In the genomic region with DNA sequence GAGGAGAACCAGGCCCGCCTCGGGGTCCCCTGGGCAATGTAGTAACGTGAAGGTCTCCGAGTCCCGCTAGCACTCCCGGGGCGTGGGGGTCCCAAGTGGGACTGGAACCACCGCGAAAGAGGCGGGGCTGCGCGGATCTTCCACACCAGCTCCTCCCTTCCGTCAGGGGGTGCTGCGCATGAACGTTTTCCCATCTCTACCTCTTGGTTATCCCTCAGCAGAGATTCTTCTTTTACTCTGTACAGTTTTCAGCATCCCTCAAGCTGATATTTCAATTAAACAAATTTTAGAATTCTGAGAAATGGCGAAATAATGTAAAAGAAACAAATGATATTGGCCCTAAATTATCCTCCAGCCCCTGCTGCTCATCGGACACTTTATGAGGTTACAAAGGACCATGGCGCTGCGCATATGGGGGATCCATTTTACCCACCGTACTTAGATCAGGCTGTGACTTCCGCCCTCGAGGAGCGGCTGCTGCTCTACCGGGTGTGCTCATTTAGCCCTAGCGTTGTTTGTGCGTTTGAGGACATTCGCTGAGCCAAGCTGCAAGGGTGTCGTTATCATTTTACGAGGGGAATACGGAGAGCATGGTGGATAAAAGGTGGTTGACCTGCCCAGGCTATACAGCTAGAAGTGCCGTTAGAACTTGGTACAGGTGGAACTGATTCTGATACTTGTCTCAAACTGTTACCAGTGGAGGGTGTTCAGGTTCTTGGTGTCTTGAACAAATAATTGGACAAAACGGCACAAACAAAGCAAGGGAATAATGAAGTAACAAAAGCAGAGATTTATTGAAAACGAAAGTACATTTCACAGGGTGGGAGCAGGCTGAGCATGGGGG, we compare ENCODE assay signal across 1 cellular context.
TF ChIP-seq lines count a peak whose summit lies in the region.

No MANE protein-coding gene starts in this region.

TF ChIP-seq in K562, 482 proteins besides CTCF, POLR2A, EP300 and RAD21 (continued from another document and continues in another):
- TF ChIP-seq, protein P1, sequence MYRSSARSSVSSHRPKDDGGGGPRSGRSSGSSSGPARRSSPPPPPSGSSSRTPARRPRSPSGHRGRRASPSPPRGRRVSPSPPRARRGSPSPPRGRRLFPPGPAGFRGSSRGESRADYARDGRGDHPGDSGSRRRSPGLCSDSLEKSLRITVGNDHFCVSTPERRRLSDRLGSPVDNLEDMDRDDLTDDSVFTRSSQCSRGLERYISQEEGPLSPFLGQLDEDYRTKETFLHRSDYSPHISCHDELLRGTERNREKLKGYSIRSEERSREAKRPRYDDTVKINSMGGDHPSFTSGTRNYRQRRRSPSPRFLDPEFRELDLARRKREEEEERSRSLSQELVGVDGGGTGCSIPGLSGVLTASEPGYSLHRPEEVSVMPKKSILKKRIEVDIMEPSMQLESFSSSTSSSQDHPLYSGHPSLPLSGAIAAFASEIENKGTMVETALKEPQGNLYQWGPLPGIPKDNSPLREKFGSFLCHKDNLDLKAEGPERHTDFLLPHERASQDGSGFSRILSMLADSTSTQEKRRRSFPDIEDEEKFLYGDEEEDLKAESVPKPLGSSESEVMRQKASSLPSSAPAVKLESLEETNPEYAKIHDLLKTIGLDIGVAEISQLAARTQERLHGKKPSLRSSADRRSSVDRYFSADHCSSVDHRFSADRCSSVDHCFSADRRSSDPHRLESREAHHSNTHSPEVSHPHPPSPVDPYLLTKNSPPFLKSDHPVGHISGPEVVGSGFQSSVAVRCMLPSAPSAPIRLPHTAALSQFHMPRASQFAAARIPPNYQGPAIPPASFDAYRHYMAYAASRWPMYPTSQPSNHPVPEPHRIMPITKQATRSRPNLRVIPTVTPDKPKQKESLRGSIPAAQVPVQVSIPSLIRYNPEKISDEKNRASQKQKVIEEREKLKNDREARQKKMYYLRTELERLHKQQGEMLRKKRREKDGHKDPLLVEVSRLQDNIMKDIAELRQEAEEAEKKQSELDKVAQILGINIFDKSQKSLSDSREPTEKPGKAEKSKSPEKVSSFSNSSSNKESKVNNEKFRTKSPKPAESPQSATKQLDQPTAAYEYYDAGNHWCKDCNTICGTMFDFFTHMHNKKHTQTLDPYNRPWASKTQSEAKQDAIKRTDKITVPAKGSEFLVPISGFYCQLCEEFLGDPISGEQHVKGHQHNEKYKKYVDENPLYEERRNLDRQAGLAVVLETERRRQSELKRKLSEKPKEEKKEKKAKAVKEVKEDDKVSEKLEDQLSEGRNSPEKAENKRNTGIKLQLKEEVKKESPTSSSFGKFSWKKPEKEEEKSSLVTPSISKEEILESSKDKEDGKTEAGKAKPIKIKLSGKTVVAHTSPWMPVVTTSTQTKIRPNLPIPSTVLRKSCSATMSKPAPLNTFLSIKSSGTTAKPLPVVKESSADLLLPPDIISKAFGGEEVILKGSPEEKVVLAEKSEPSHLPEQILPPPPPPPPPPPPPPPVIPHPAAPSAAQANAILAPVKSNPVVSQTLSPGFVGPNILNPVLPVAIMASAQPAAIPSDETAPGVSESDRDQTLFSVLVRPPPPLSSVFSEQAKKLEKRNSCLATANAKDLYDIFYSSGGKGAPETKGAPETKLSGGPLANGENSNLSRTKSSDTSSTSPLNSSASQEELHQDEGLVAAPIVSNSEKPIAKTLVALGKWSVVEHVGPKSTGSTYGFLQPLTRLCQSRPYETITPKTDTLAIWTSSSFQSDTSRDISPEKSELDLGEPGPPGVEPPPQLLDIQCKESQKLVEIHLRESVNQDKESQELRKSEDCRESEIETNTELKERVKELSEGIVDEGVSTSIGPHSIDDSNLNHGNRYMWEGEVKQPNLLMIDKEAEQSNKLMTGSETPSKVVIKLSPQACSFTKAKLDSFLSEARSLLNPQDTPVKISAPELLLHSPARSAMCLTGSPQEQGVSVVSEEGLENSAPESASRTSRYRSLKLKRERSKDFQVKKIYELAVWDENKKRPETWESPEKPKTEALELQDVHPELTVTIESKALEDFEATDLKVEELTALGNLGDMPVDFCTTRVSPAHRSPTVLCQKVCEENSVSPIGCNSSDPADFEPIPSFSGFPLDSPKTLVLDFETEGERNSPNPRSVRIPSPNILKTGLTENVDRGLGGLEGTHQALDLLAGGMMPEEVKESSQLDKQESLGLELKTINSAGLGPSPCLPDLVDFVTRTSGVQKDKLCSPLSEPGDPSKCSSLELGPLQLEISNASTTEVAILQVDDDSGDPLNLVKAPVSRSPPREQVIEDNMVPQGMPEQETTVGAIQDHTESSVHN (IDR thresholded peaks at IDR 0.05; ENCODE audit: borderline replicate concordance in 1 of 2, low read depth in 1 of 2): no peak
- TF ChIP-seq FOXP1 (CRISPR knock-in tag; IDR thresholded peaks at IDR 0.05) (0 out of 2 replicates have a peak, but pooled peaks have one; percentile 28), CHD1 (IDR thresholded peaks at IDR 0.05; ENCODE audit: low read length) (no peak), ZNF766 (CRISPR knock-in tag; conservative IDR thresholded peaks at IDR 0.05) (peak; percentile 43; the same call in 1 of the 2 replicates), PML (IDR thresholded peaks at IDR 0.05; ENCODE audit: low read length) (peak; percentile 51; the same call in 1 of the 2 replicates), NR1H2 (CRISPR knock-in tag; IDR thresholded peaks at IDR 0.05) (no peak), ELF1 (tag; IDR thresholded peaks at IDR 0.05) (peak; percentile 74; the same call in 1 of the 2 replicates), CCAR2 (IDR thresholded peaks at IDR 0.05; ENCODE audit: low read depth, low read length) (no peak), ZBTB1 (CRISPR knock-in tag; IDR thresholded peaks at IDR 0.05; ENCODE audit: borderline replicate concordance, low read depth) (no peak), WHSC1 (IDR thresholded peaks at IDR 0.05; ENCODE audit: low read length) (no peak), GATAD2A (IDR thresholded peaks at IDR 0.05) (no peak), SRF (CRISPR knock-in tag; IDR thresholded peaks at IDR 0.05) (no peak), ZNF584 (CRISPR knock-in tag; IDR thresholded peaks at IDR 0.05; ENCODE audit: low read depth) (no peak), GTF2F1 (IDR thresholded peaks at IDR 0.05; ENCODE audit: low read depth, low read length) (no peak), GABPB2 (CRISPR knock-in tag; conservative IDR thresholded peaks at IDR 0.05) (no peak), SMARCC2 (IDR thresholded peaks at IDR 0.05; ENCODE audit: low read depth) (no peak), ZNF77 (CRISPR knock-in tag; IDR thresholded peaks at IDR 0.05) (no peak)
- TF ChIP-seq, protein P2, sequence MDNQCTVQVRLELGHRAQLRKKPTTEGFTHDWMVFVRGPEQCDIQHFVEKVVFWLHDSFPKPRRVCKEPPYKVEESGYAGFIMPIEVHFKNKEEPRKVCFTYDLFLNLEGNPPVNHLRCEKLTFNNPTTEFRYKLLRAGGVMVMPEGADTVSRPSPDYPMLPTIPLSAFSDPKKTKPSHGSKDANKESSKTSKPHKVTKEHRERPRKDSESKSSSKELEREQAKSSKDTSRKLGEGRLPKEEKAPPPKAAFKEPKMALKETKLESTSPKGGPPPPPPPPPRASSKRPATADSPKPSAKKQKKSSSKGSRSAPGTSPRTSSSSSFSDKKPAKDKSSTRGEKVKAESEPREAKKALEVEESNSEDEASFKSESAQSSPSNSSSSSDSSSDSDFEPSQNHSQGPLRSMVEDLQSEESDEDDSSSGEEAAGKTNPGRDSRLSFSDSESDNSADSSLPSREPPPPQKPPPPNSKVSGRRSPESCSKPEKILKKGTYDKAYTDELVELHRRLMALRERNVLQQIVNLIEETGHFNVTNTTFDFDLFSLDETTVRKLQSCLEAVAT (IDR thresholded peaks at IDR 0.05): no peak
- TF ChIP-seq, protein P3, sequence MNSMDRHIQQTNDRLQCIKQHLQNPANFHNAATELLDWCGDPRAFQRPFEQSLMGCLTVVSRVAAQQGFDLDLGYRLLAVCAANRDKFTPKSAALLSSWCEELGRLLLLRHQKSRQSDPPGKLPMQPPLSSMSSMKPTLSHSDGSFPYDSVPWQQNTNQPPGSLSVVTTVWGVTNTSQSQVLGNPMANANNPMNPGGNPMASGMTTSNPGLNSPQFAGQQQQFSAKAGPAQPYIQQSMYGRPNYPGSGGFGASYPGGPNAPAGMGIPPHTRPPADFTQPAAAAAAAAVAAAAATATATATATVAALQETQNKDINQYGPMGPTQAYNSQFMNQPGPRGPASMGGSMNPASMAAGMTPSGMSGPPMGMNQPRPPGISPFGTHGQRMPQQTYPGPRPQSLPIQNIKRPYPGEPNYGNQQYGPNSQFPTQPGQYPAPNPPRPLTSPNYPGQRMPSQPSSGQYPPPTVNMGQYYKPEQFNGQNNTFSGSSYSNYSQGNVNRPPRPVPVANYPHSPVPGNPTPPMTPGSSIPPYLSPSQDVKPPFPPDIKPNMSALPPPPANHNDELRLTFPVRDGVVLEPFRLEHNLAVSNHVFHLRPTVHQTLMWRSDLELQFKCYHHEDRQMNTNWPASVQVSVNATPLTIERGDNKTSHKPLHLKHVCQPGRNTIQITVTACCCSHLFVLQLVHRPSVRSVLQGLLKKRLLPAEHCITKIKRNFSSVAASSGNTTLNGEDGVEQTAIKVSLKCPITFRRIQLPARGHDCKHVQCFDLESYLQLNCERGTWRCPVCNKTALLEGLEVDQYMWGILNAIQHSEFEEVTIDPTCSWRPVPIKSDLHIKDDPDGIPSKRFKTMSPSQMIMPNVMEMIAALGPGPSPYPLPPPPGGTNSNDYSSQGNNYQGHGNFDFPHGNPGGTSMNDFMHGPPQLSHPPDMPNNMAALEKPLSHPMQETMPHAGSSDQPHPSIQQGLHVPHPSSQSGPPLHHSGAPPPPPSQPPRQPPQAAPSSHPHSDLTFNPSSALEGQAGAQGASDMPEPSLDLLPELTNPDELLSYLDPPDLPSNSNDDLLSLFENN (IDR thresholded peaks at IDR 0.05; ENCODE audit: low read depth in 2 of 2, low read length in 2 of 2): 0 out of 4 replicates have a peak, but pooled peaks of 1 of the 2 experiments have one; percentile 33
- TF ChIP-seq, protein P4, sequence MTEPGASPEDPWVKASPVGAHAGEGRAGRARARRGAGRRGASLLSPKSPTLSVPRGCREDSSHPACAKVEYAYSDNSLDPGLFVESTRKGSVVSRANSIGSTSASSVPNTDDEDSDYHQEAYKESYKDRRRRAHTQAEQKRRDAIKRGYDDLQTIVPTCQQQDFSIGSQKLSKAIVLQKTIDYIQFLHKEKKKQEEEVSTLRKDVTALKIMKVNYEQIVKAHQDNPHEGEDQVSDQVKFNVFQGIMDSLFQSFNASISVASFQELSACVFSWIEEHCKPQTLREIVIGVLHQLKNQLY (CRISPR knock-in tag; conservative IDR thresholded peaks at IDR 0.05): no peak
- TF ChIP-seq, protein P5, sequence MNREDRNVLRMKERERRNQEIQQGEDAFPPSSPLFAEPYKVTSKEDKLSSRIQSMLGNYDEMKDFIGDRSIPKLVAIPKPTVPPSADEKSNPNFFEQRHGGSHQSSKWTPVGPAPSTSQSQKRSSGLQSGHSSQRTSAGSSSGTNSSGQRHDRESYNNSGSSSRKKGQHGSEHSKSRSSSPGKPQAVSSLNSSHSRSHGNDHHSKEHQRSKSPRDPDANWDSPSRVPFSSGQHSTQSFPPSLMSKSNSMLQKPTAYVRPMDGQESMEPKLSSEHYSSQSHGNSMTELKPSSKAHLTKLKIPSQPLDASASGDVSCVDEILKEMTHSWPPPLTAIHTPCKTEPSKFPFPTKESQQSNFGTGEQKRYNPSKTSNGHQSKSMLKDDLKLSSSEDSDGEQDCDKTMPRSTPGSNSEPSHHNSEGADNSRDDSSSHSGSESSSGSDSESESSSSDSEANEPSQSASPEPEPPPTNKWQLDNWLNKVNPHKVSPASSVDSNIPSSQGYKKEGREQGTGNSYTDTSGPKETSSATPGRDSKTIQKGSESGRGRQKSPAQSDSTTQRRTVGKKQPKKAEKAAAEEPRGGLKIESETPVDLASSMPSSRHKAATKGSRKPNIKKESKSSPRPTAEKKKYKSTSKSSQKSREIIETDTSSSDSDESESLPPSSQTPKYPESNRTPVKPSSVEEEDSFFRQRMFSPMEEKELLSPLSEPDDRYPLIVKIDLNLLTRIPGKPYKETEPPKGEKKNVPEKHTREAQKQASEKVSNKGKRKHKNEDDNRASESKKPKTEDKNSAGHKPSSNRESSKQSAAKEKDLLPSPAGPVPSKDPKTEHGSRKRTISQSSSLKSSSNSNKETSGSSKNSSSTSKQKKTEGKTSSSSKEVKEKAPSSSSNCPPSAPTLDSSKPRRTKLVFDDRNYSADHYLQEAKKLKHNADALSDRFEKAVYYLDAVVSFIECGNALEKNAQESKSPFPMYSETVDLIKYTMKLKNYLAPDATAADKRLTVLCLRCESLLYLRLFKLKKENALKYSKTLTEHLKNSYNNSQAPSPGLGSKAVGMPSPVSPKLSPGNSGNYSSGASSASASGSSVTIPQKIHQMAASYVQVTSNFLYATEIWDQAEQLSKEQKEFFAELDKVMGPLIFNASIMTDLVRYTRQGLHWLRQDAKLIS (CRISPR knock-in tag; IDR thresholded peaks at IDR 0.05): 0 out of 2 replicates have a peak, but pooled peaks have one; percentile 49
- TF ChIP-seq, protein P6, sequence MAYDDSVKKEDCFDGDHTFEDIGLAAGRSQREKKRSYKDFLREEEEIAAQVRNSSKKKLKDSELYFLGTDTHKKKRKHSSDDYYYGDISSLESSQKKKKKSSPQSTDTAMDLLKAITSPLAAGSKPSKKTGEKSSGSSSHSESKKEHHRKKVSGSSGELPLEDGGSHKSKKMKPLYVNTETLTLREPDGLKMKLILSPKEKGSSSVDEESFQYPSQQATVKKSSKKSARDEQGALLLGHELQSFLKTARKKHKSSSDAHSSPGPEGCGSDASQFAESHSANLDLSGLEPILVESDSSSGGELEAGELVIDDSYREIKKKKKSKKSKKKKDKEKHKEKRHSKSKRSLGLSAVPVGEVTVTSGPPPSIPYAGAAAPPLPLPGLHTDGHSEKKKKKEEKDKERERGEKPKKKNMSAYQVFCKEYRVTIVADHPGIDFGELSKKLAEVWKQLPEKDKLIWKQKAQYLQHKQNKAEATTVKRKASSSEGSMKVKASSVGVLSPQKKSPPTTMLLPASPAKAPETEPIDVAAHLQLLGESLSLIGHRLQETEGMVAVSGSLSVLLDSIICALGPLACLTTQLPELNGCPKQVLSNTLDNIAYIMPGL (CRISPR knock-in tag; IDR thresholded peaks at IDR 0.05): no peak
- TF ChIP-seq, protein P7, sequence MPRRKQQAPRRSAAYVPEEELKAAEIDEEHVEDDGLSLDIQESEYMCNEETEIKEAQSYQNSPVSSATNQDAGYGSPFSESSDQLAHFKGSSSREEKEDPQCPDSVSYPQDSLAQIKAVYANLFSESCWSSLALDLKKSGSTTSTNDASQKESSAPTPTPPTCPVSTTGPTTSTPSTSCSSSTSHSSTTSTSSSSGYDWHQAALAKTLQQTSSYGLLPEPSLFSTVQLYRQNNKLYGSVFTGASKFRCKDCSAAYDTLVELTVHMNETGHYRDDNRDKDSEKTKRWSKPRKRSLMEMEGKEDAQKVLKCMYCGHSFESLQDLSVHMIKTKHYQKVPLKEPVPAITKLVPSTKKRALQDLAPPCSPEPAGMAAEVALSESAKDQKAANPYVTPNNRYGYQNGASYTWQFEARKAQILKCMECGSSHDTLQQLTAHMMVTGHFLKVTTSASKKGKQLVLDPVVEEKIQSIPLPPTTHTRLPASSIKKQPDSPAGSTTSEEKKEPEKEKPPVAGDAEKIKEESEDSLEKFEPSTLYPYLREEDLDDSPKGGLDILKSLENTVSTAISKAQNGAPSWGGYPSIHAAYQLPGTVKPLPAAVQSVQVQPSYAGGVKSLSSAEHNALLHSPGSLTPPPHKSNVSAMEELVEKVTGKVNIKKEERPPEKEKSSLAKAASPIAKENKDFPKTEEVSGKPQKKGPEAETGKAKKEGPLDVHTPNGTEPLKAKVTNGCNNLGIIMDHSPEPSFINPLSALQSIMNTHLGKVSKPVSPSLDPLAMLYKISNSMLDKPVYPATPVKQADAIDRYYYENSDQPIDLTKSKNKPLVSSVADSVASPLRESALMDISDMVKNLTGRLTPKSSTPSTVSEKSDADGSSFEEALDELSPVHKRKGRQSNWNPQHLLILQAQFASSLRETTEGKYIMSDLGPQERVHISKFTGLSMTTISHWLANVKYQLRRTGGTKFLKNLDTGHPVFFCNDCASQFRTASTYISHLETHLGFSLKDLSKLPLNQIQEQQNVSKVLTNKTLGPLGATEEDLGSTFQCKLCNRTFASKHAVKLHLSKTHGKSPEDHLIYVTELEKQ (CRISPR knock-in tag; IDR thresholded peaks at IDR 0.05): no peak
